In the genomic region with DNA sequence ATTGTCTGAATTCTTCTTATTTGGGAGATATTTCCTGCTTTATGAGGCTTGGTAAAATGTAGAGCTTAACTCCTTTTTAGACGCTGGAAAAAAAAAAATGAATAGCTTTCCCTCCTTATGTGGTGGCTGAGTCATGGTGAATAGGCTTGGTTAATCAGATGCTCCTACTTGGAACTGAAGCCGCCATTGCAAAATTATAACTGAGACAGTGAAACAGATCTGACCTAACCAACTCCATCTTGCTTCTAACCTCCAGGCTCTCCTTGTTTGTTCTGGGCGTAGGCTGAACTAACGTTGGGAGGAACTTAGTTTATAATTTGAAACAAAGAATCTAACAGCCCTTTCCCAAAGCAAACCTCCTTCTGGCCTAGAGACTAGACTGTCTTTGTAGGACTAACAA, we compare ENCODE assay signal across 17 cellular contexts. TPM values are rescaled to one million over a fixed set of nuclear protein-coding genes. Genes with fewer than 3 reads are reported as not detected.
DNase-seq lines count a peak whose midpoint lies in the region; ATAC-seq and TF ChIP-seq lines count a peak whose summit lies in the region.
"Had no signal": no experiment of that assay in that cellular context is flagged by ENCODE, and none has a peak within 500 bp of the region (broad histone marks: within the 10 kb centered on the region; RNA-seq: fewer than 3 reads in every experiment).

No MANE protein-coding gene starts in this region.

- no peaks in the 10 kb centered on the region for H3K4me1 Mint-ChIP-seq in effector memory CD8-positive, alpha-beta T cell (ENCODE audit: low read depth in 2 of 2)
- H3K4me1 Mint-ChIP-seq: CD8-positive, alpha-beta memory T cell; natural killer cell had no signal

- ATAC-seq in effector memory CD8-positive, alpha-beta T cell (replicated peaks): no peak
- ATAC-seq: activated CD8-positive, alpha-beta T cell treated with anti-CD3 and anti-CD28 coated beads, Interleukin-2, amount 10 ng/mL, durations not matched to agents 7 days and 5 days; natural killer cell had no signal

- DNase-seq in EH (ENCODE audit: low read depth) (peak; percentile 81), PC-9 (no peak), cardiac fibroblast (ENCODE audit: low read depth in 2 of 2) (peak; percentile 25 to 75), renal cortical epithelial cell (ENCODE audit: low read depth) (peak; percentile 88), GM10248 (ENCODE audit: extremely low spot score) (no peak), NCI-H1694 (lab: John Stamatoyannopoulos, UW) (no peak), NK-92 (lab: John Stamatoyannopoulos, UW; ENCODE audit: unreplicated experiment) (no peak)
- DNase-seq in effector memory CD8-positive, alpha-beta T cell: no peak
- DNase-seq: activated CD8-positive, alpha-beta T cell treated with anti-CD3 and anti-CD28 coated beads, Interleukin-2, amount 10 ng/mL, durations not matched to agents 7 days and 5 days; CD8-positive, alpha-beta memory T cell; hypothalamus; left ventricle myocardium inferior; natural killer cell; NCI-H1436 treated with DMSO at 0.1 percent for 48 hours; NCI-H748 treated with DMSO at 0.1 percent for 48 hours; SJCRH30; upper lobe of left lung had no signal

- H3K79me2 ChIP-seq in PC-9 (ENCODE audit: low read depth): no peaks in the 10 kb centered on the region

- POLR2A ChIA-PET in PC-9 (lab: Charles Lee; ENCODE audit: unreplicated experiment) (interaction anchor here (0.6 to 0.7 kb wide), 2 partner anchors 130 to 166 kb away, joined by 4 to 6 read pairs; no protein-coding TSS in a partner anchor), GM10248 (lab: Yijun Ruan, JAX) (no interaction called here)

- no peaks in the 10 kb centered on the region for H3K36me3 ChIP-seq in PC-9 (ENCODE audit: low read depth)
- H3K36me3 ChIP-seq: left ventricle myocardium inferior, SJCRH30, upper lobe of left lung had no signal

- H3K4me2 ChIP-seq in PC-9: no peak overlapping the region

- H3K4me3 ChIP-seq in PC-9 (no peak overlapping the region), cardiac fibroblast (replicated peaks in 1 of 2; ENCODE audit: low read depth in 2 of 2, low read length in 2 of 2) (no peak overlapping the region)
- H3K4me3 ChIP-seq: left ventricle myocardium inferior, SJCRH30, upper lobe of left lung had no signal

- H3K4me3 Mint-ChIP-seq in effector memory CD8-positive, alpha-beta T cell: no peak overlapping the region
- H3K4me3 Mint-ChIP-seq: activated CD8-positive, alpha-beta T cell treated with anti-CD3 and anti-CD28 coated beads, Interleukin-2, amount 10 ng/mL, durations not matched to agents 7 days and 5 days; CD8-positive, alpha-beta memory T cell; natural killer cell had no signal

- H2AFZ ChIP-seq in PC-9: peak overlapping the region; percentile 68; the same call in 1 of the 2 replicates

- intact Hi-C loops in PC-9 (cut with micrococcal nuclease; ENCODE audit: unreplicated experiment): no loop called here

- H4K20me1 ChIP-seq in PC-9 (ENCODE audit: insufficient read depth): no peaks in the 10 kb centered on the region

- no peaks in the 10 kb centered on the region; the same call in 1 of the 2 replicates for H3K9me2 ChIP-seq in PC-9 (ENCODE audit: insufficient read depth)

- H3K27ac Mint-ChIP-seq in effector memory CD8-positive, alpha-beta T cell: no peak overlapping the region
- H3K27ac Mint-ChIP-seq: activated CD8-positive, alpha-beta T cell treated with anti-CD3 and anti-CD28 coated beads, Interleukin-2, amount 10 ng/mL, durations not matched to agents 7 days and 5 days; CD8-positive, alpha-beta memory T cell; natural killer cell had no signal

- H3F3A ChIP-seq in PC-9 (ENCODE audit: insufficient read depth, low read depth): no peaks in the 10 kb centered on the region

- no TSS peak for BruUV-seq in PC-9 (replicated peaks; lab: Mats Ljungman, UMichigan)

- TF ChIP-seq CTCF in PC-9 (conservative IDR thresholded peaks at IDR 0.05): no peak
- no peak for TF ChIP-seq CTCF in cardiac fibroblast (IDR thresholded peaks at IDR 0.05; ENCODE audit: low read depth, low read length)
- TF ChIP-seq CTCF in GM10248 (IDR thresholded peaks at IDR 0.05; ENCODE audit: control extremely low read depth, extremely low read depth, low read depth, missing control alignments): no peak

- peaks cover 11% of the 10 kb centered on the region for H3K4me1 ChIP-seq in PC-9 (replicated peaks; ENCODE audit: insufficient read depth)
- H3K4me1 ChIP-seq: upper lobe of left lung had no signal

- no peaks in the 10 kb centered on the region for H3K36me3 Mint-ChIP-seq in effector memory CD8-positive, alpha-beta T cell (ENCODE audit: insufficient read depth)
- H3K36me3 Mint-ChIP-seq: CD8-positive, alpha-beta memory T cell; natural killer cell had no signal

- CTCF ChIA-PET in PC-9 (lab: Charles Lee) (no interaction called here), GM10248 (lab: Yijun Ruan, JAX) (interaction anchor here (1.7 kb wide), 1 partner anchor 12 kb away, joined by 5 read pairs; no protein-coding TSS in a partner anchor)

- no peaks in the 10 kb centered on the region for H3K27me3 ChIP-seq in PC-9 (ENCODE audit: insufficient read depth, low read depth)
- H3K27me3 ChIP-seq: SJCRH30, upper lobe of left lung had no signal

- no peak overlapping the region for H3K27ac ChIP-seq in PC-9
- H3K27ac ChIP-seq: left ventricle myocardium inferior, SJCRH30, upper lobe of left lung had no signal

- H3K9me3 Mint-ChIP-seq in effector memory CD8-positive, alpha-beta T cell: peaks cover 8 to 9% of the 10 kb centered on the region in 2 donors

- no peaks in the 10 kb centered on the region; the same call in 1 of the 2 replicates for H3K9me3 ChIP-seq in PC-9 (ENCODE audit: insufficient read depth, low read depth)
- H3K9me3 ChIP-seq: left ventricle myocardium inferior, SJCRH30, upper lobe of left lung had no signal

- no peaks in the 10 kb centered on the region for H3K27me3 Mint-ChIP-seq in effector memory CD8-positive, alpha-beta T cell
- H3K27me3 Mint-ChIP-seq: CD8-positive, alpha-beta memory T cell had no signal

RNA-seq across cellular contexts. Expression of a gene that starts 43.2 kb away (rescaled TPM):
- total RNA-seq in PC-9 (2021) (14.9 and 18.6 TPM in 2 replicates), renal cortical epithelial cell (159 and 549 TPM in 2 replicates)
- total RNA-seq: activated CD8-positive, alpha-beta T cell treated with anti-CD3 and anti-CD28 coated beads, Interleukin-2, amount 10 ng/mL, durations not matched to agents 7 days and 5 days; CD8-positive, alpha-beta memory T cell had no signal

Comparison
In these comparisons a context has a peak if more than half of its experiments do, and no peak if none do; other contexts are left out.
1. DNase-seq: peak in EH (single experiment), cardiac fibroblast (2 of 2) and renal cortical epithelial cell (single experiment); none in PC-9 (0 of 2), effector memory CD8-positive, alpha-beta T cell (0 of 3), GM10248 (single experiment), NCI-H1694 (single experiment) and NK-92 (single experiment).